ENCODE assay signal across 21 cellular contexts in genomic region chr15:83914906-83915305, GRCh38.
DNase-seq lines count a peak whose midpoint lies in the region; ATAC-seq and TF ChIP-seq lines count a peak whose summit lies in the region.
"Had no signal": no experiment of that assay in that cellular context is flagged by ENCODE, and none has a peak within 500 bp of the region (broad histone marks: within the 10 kb centered on the region; RNA-seq: fewer than 3 reads in every experiment).

No MANE protein-coding gene starts in this region.

- H3K9me3 Mint-ChIP-seq in nephron progenitor cell = peaks cover 2% of the 10 kb centered on the region
- peaks cover 2% of the 10 kb centered on the region for H3K9me3 Mint-ChIP-seq in activated CD8-positive, alpha-beta T cell treated with anti-CD3 and anti-CD28 coated beads for 36 hours

- H3K4me1 Mint-ChIP-seq in nephron progenitor cell = peaks cover 18% of the 10 kb centered on the region
- H3K4me1 Mint-ChIP-seq in activated CD8-positive, alpha-beta T cell treated with anti-CD3 and anti-CD28 coated beads for 36 hours (ENCODE audit: low read depth) = peaks cover 16% of the 10 kb centered on the region

- CTCF ChIA-PET in activated CD8-positive, alpha-beta T cell treated with anti-CD3 and anti-CD28 coated beads for 36 hours (lab: Charles Lee) = no interaction called here

- POLR2A ChIA-PET in activated CD8-positive, alpha-beta T cell treated with anti-CD3 and anti-CD28 coated beads for 36 hours (lab: Charles Lee) = no interaction called here

- H3K9me2 ChIP-seq in GM23248 (ENCODE audit: insufficient read depth) = no peaks in the 10 kb centered on the region

- TF ChIP-seq CTCF in fibroblast of mammary gland (conservative IDR thresholded peaks at IDR 0.05; ENCODE audit: control insufficient read depth, insufficient read depth, low read depth, low read length) (no peak), nephron progenitor cell (IDR thresholded peaks at IDR 0.05) (no peak)
- TF ChIP-seq CTCF in activated CD8-positive, alpha-beta T cell treated with anti-CD3 and anti-CD28 coated beads for 36 hours (IDR thresholded peaks at IDR 0.05) = no peak

- in situ Hi-C loops in GM23248 (cut with MboI) = no loop called here

- H3K79me2 ChIP-seq in GM23248 (ENCODE audit: insufficient read depth) = no peaks in the 10 kb centered on the region

- H3K9me3 ChIP-seq in GM23248 (ENCODE audit: low read depth) (no peaks in the 10 kb centered on the region), SJCRH30 (replicated peaks) (no peaks in the 10 kb centered on the region)
- H3K9me3 ChIP-seq: BE2C had no signal

- peaks cover 2% of the 10 kb centered on the region for H3K36me3 Mint-ChIP-seq in nephron progenitor cell (ENCODE audit: low read depth)
- H3K36me3 Mint-ChIP-seq in activated CD8-positive, alpha-beta T cell treated with anti-CD3 and anti-CD28 coated beads for 36 hours (ENCODE audit: low read depth) = no peaks in the 10 kb centered on the region
- H3K36me3 Mint-ChIP-seq: CD4-positive, CD25-positive, alpha-beta regulatory T cell; CD8-positive, alpha-beta memory T cell had no signal

- H3K4me1 ChIP-seq in GM23248 (ENCODE audit: insufficient read depth) (no peaks in the 10 kb centered on the region), SJCRH30 (peaks cover 21% of the 10 kb centered on the region)
- H3K4me1 ChIP-seq: BE2C had no signal

- H3K4me3 ChIP-seq in GM23248 (no peak overlapping the region), SJCRH30 (no peak overlapping the region), fibroblast of mammary gland (ENCODE audit: control insufficient read depth, low read depth, low read length) (no peak overlapping the region)
- H3K4me3 ChIP-seq: GM23338 had no signal

- H3K9ac ChIP-seq in GM23248 = no peak overlapping the region

- peak; percentile 22 for DNase-seq in GM23248
- DNase-seq in SJCRH30 = peak; percentile 44 to 65
- DNase-seq in fibroblast of mammary gland (ENCODE audit: low read depth) = peak; percentile 18
- DNase-seq in nephron progenitor cell = no peak
- DNase-seq in activated CD8-positive, alpha-beta T cell treated with anti-CD3 and anti-CD28 coated beads for 36 hours = no peak
- DNase-seq in T-helper 2 cell = no peak
- DNase-seq: BE2C; C1 segment of cervical spinal cord; CD4-positive, CD25-positive, alpha-beta regulatory T cell; CD8-positive, alpha-beta memory T cell; COR-L47; DMS 273 treated with DMSO at 0.1 percent for 48 hours; DMS53; DND-41; EL; H7; HFFc6; IMR-90 had no signal

- H3K27ac ChIP-seq in GM23248 = no peak overlapping the region
- H3K27ac ChIP-seq in SJCRH30 = peak overlapping the region; percentile 18; the same call in 1 of the 2 replicates

- intact Hi-C loops in activated CD8-positive, alpha-beta T cell treated with anti-CD3 and anti-CD28 coated beads for 36 hours (cut with micrococcal nuclease) = no loop called here

- H4K20me1 ChIP-seq in GM23248 (ENCODE audit: insufficient read depth) = no peaks in the 10 kb centered on the region

- H3K4me3 Mint-ChIP-seq in nephron progenitor cell = no peak overlapping the region
- H3K4me3 Mint-ChIP-seq in activated CD8-positive, alpha-beta T cell treated with anti-CD3 and anti-CD28 coated beads for 36 hours = no peak overlapping the region
- H3K4me3 Mint-ChIP-seq: CD4-positive, CD25-positive, alpha-beta regulatory T cell; CD8-positive, alpha-beta memory T cell; GM23338; HFFc6 had no signal

- peak overlapping the region; percentile 46 for H3K27ac Mint-ChIP-seq in nephron progenitor cell
- H3K27ac Mint-ChIP-seq in activated CD8-positive, alpha-beta T cell treated with anti-CD3 and anti-CD28 coated beads for 36 hours = no peak overlapping the region
- H3K27ac Mint-ChIP-seq: CD4-positive, CD25-positive, alpha-beta regulatory T cell; CD8-positive, alpha-beta memory T cell; GM23338; HFFc6 had no signal

- no peaks in the 10 kb centered on the region for H3K36me3 ChIP-seq in GM23248 (ENCODE audit: low read depth)
- no peaks in the 10 kb centered on the region for H3K36me3 ChIP-seq in SJCRH30
- H3K36me3 ChIP-seq: BE2C had no signal

- H3F3A ChIP-seq in GM23248 (ENCODE audit: insufficient read depth) = no peaks in the 10 kb centered on the region

- WGBS in GM23248 (ENCODE audit: low coverage in 1 of 2, low lambda C conversion rate in 2 of 2, missing lambda C conversion rate in 2 of 2), 2 experiments = 57 to 83% methylated on average over 1 of the region's 1 CpG

- peaks cover 35% of the 10 kb centered on the region for H3K27me3 ChIP-seq in GM23248 (replicated peaks; ENCODE audit: insufficient read depth)
- H3K27me3 ChIP-seq in SJCRH30 = no peaks in the 10 kb centered on the region
- H3K27me3 ChIP-seq: BE2C had no signal

- ATAC-seq in GM21723 (IDR thresholded peaks at IDR 0.05; ENCODE audit: unreplicated experiment) = no peak
- ATAC-seq in activated CD8-positive, alpha-beta T cell treated with anti-CD3 and anti-CD28 coated beads for 36 hours = no peak
- ATAC-seq: GM23338, HCT116 had no signal

- H3K27me3 Mint-ChIP-seq in nephron progenitor cell (ENCODE audit: low read depth, poor library complexity) = peaks cover 3% of the 10 kb centered on the region
- H3K27me3 Mint-ChIP-seq in activated CD8-positive, alpha-beta T cell treated with anti-CD3 and anti-CD28 coated beads for 36 hours = peaks cover 14% of the 10 kb centered on the region

- no peak overlapping the region for H2AFZ ChIP-seq in GM23248
- H2AFZ ChIP-seq: GM23338 had no signal

- no peak overlapping the region for H3K4me2 ChIP-seq in GM23248 (ENCODE audit: unreplicated experiment)
- H3K4me2 ChIP-seq: GM23338 had no signal

Comparison
In these comparisons a context has a peak if more than half of its experiments do, and no peak if none do; other contexts are left out.
1. DNase-seq: peak in GM23248 (single experiment), SJCRH30 (2 of 2) and fibroblast of mammary gland (single experiment); none in nephron progenitor cell (single experiment), activated CD8-positive, alpha-beta T cell treated with anti-CD3 and anti-CD28 coated beads for 36 hours (single experiment) and T-helper 2 cell (0 of 5).